ENCODE assay signal across 8 cellular contexts in genomic region chr7:116802784-116803183, GRCh38. TPM values are rescaled to one million over a fixed set of nuclear protein-coding genes. Genes with fewer than 3 reads are reported as not detected.
DNase-seq lines count a peak whose midpoint lies in the region; ATAC-seq, FAIRE-seq and TF ChIP-seq lines count a peak whose summit lies in the region.

No MANE protein-coding gene starts in this region.

- H3K27me3 Mint-ChIP-seq in CD14-positive monocyte (ENCODE audit: low read depth in 3 of 3) = peaks cover 0 to 5% (median 1%) of the 10 kb centered on the region in 3 donors
- H3K27me3 Mint-ChIP-seq in stimulated activated memory B cell treated with anti-CD40 and anti-IgM and Interleukin-4, amounts not matched to agents 10 μg/mL and 1 μg/mL and 100 μg/mL, for 72 hours = no peaks in the 10 kb centered on the region

- H3K36me3 ChIP-seq in keratinocyte (ENCODE audit: control insufficient read depth in 2 of 2, extremely low read depth in 1 of 2, insufficient read depth in 2 of 2, low read length in 2 of 2) = peaks cover 0 to 9% of the 10 kb centered on the region in 2 experiments

- H3K4me3 Mint-ChIP-seq in CD14-positive monocyte = peak overlapping the region in 1 of 2 donors; percentile 9
- no peak overlapping the region for H3K4me3 Mint-ChIP-seq in stimulated activated memory B cell treated with anti-CD40 and anti-IgM and Interleukin-4, amounts not matched to agents 10 μg/mL and 1 μg/mL and 100 μg/mL, for 72 hours

- H3K36me3 Mint-ChIP-seq in CD14-positive monocyte = no peaks in the 10 kb centered on the region
- H3K36me3 Mint-ChIP-seq in stimulated activated memory B cell treated with anti-CD40 and anti-IgM and Interleukin-4, amounts not matched to agents 10 μg/mL and 1 μg/mL and 100 μg/mL, for 72 hours = no peaks in the 10 kb centered on the region

- in situ Hi-C loops in GM13977 (cut with MboI; ENCODE audit: low pct_unique_long_range_greater_than_20kb, low sequenced_read_pairs, unreplicated experiment) = loop anchor here (10.0 to 25.0 kb wide), 4 partner anchors 128 to 640 kb away; partner anchors contain the start of gene MET
- in situ Hi-C loops in astrocyte of the cerebellum (cut with HindIII; ENCODE audit: low sequenced_read_pairs) = no loop called here

- no peaks in the 10 kb centered on the region for H3K27me3 ChIP-seq in keratinocyte (ENCODE audit: control insufficient read depth, extremely low read depth, insufficient read depth, low read length)

- dilution Hi-C loops in keratinocyte (cut with MboI; ENCODE audit: extremely low pct_ligation_motif_present, low sequenced_read_pairs) = no loop called here

- peak; percentile 75 for FAIRE-seq in keratinocyte (lab: Jason Lieb, UNC)

- no peak overlapping the region for H2AFZ ChIP-seq in keratinocyte (ENCODE audit: control insufficient read depth, low read length)

- H3K4me1 Mint-ChIP-seq in CD14-positive monocyte = peaks cover 9% of the 10 kb centered on the region
- H3K4me1 Mint-ChIP-seq in stimulated activated memory B cell treated with anti-CD40 and anti-IgM and Interleukin-4, amounts not matched to agents 10 μg/mL and 1 μg/mL and 100 μg/mL, for 72 hours = peaks cover 18% of the 10 kb centered on the region

- peak; percentile 92 for ATAC-seq in HG02852 (IDR thresholded peaks at IDR 0.05; ENCODE audit: unreplicated experiment)
- ATAC-seq in stimulated activated memory B cell treated with anti-CD40 and anti-IgM and Interleukin-4, amounts not matched to agents 10 μg/mL and 1 μg/mL and 100 μg/mL, for 72 hours = peak; percentile 67

- no peaks in the 10 kb centered on the region for H3K9me1 ChIP-seq in keratinocyte (ENCODE audit: control insufficient read depth, extremely low read depth, insufficient read depth, low read length)

- intact Hi-C loops in CD14-positive monocyte (cut with micrococcal nuclease) = loop anchor here (5.0 to 10.0 kb wide), 4 partner anchors 128 to 628 kb away; partner anchors contain the start of gene MET (in 2 of the 2)

- H3K4me3 ChIP-seq in astrocyte of the cerebellum (ENCODE audit: low read depth, low read length) = no peak overlapping the region
- peak overlapping the region in 1 of 3 experiments; percentile 19 for H3K4me3 ChIP-seq in keratinocyte (ENCODE audit: control insufficient read depth in 2 of 3, extremely low read depth in 1 of 3, insufficient read depth in 2 of 3, low read depth in 1 of 3, low read length in 3 of 3)

- DNase-seq in CD14-positive monocyte (ENCODE audit: low spot score) (peak; percentile 58), GM13977 (ENCODE audit: low spot score) (peak; percentile 36), NCI-H460 (ENCODE audit: extremely low read depth, low read depth) (peak; percentile 66), astrocyte of the cerebellum (ENCODE audit: low read depth) (peak; percentile 50), keratinocyte (ENCODE audit: low read depth, low spot score) (peak; percentile 40), NCI-H1048 (lab: John Stamatoyannopoulos, UW) (no peak)

- peak overlapping the region; percentile 49 for H3K9ac ChIP-seq in keratinocyte (ENCODE audit: control insufficient read depth, extremely low read depth, insufficient read depth, low read length)

- no peaks in the 10 kb centered on the region for H3K9me3 Mint-ChIP-seq in CD14-positive monocyte
- no peaks in the 10 kb centered on the region for H3K9me3 Mint-ChIP-seq in stimulated activated memory B cell treated with anti-CD40 and anti-IgM and Interleukin-4, amounts not matched to agents 10 μg/mL and 1 μg/mL and 100 μg/mL, for 72 hours

- H3K27ac Mint-ChIP-seq in CD14-positive monocyte = peak overlapping the region in 2 of 7 donors; percentile 1 to 72
- no peak overlapping the region for H3K27ac Mint-ChIP-seq in stimulated activated memory B cell treated with anti-CD40 and anti-IgM and Interleukin-4, amounts not matched to agents 10 μg/mL and 1 μg/mL and 100 μg/mL, for 72 hours

- peak overlapping the region; percentile 92 for H3K27ac ChIP-seq in keratinocyte (ENCODE audit: control insufficient read depth, insufficient read depth, low read length)

- no peaks in the 10 kb centered on the region for H3K9me3 ChIP-seq in keratinocyte (ENCODE audit: control insufficient read depth, low read depth, low read length)

- H3K79me2 ChIP-seq in keratinocyte (ENCODE audit: control insufficient read depth, insufficient read depth, low read length) = no peaks in the 10 kb centered on the region

- no peaks in the 10 kb centered on the region for H4K20me1 ChIP-seq in keratinocyte (ENCODE audit: control insufficient read depth, extremely low read depth, insufficient read depth, low read length)

- peaks cover 43% of the 10 kb centered on the region for H3K4me1 ChIP-seq in keratinocyte (ENCODE audit: control insufficient read depth, extremely low read depth, insufficient read depth, low read length)

- TF ChIP-seq CTCF in CD14-positive monocyte (IDR thresholded peaks at IDR 0.05) = peak; percentile 56
- peak; percentile 42 for TF ChIP-seq CTCF in GM13977 (IDR thresholded peaks at IDR 0.05; ENCODE audit: extremely low read depth, insufficient read depth, missing control alignments)
- TF ChIP-seq CTCF in astrocyte of the cerebellum (IDR thresholded peaks at IDR 0.05; ENCODE audit: low read depth, low read length, missing control alignments) = peak; percentile 57
- peak; percentile 34 to 53 (median 50) for TF ChIP-seq CTCF in keratinocyte (optimal IDR thresholded peaks at IDR 0.05 in 1 of 3, IDR thresholded peaks at IDR 0.05 in 1 of 3, conservative IDR thresholded peaks at IDR 0.05 in 1 of 3; ENCODE audit: extremely low read depth in 1 of 3, insufficient read depth in 2 of 3, low read length in 3 of 3)

- H3K4me2 ChIP-seq in keratinocyte (ENCODE audit: control insufficient read depth, extremely low read depth, insufficient read depth, low read depth, low read length) = peak overlapping the region; percentile 71

RNA-seq across cellular contexts. Expression of gene CAPZA2, which starts 59.6 kb away (rescaled TPM):
- 100 to 1,000 TPM; 672 to 807 TPM for polyA plus RNA-seq in CD14-positive monocyte
- total RNA-seq in NCI-H460 (2014; rRNA removed; shearing (Covaris generic)) = 119 and 132 TPM in 2 replicates
- polyA plus RNA-seq in NCI-H460 (2014; cell fraction: nucleus; rRNA removed) = 63.3 and 152 TPM in 2 replicates
- polyA plus RNA-seq in keratinocyte = 74.4 to 150 TPM (median 80.7 TPM) in 3 replicates
- polyA plus RNA-seq in keratinocyte (2011; ENCODE audit: low read depth) = 139 TPM
- 90.3 and 168 TPM in 2 replicates for polyA plus RNA-seq in keratinocyte (2011; cell fraction: cytosol; rRNA removed)
- 48.7 and 66.4 TPM in 2 replicates for polyA plus RNA-seq in keratinocyte (2011; cell fraction: nucleus; rRNA removed)
- 92.1 and 101 TPM in 2 replicates for polyA plus RNA-seq in keratinocyte (2012; ENCODE audit: low replicate concordance)
- 6.3 to 85.3 TPM (median 26.7 TPM) in 3 replicates for polyA minus RNA-seq in keratinocyte
- 39.5 TPM for polyA minus RNA-seq in keratinocyte (2011; cell fraction: cytosol; rRNA and poly(A)+ RNA removed)
- polyA minus RNA-seq in keratinocyte (2011; cell fraction: nucleus; rRNA and poly(A)+ RNA removed) = 20.4 and 42.5 TPM in 2 replicates
